3 cellular contexts compared by ENCODE assay signal in the genomic region with DNA sequence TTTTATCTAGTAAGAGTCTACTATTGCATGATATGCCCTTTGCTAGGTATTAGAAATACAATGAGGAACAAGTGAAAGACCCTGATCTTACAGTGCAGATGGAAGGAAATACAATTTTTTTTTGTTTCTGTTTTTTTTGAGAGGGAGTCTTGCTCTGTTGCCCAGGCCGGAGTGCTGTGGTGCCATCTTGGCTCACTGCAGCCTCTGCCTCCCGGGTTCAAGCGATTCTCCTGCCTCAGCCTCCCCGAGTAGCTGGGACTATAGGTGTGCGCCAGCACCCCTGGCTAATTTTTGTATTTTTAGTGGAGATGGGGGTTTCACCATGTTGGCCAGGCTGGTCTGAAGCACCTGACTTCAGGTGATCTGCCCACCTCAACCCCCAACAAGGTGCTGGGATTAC.
TF ChIP-seq lines count a peak whose summit lies in the region.

No MANE protein-coding gene starts in this region.

TF ChIP-seq in WTC11, 78 proteins besides CTCF, POLR2A, EP300 and RAD21:
- TF ChIP-seq ZNF121 (CRISPR knock-in tag; IDR thresholded peaks at IDR 0.05) = peak; percentile 68; the same call in 1 of the 2 replicates
TF ChIP-seq in WTC11: peak in this region for 1; not testable (repeated sequence) for 77.

TF ChIP-seq in K562, 482 proteins besides CTCF, POLR2A, EP300 and RAD21:
- 0 out of 2 replicates have a peak, but pooled peaks have one; percentile 20 for TF ChIP-seq RBFOX2 (IDR thresholded peaks at IDR 0.05; ENCODE audit: low read depth, low read length)
TF ChIP-seq in K562: peak in this region for 1; not testable (repeated sequence) for 481.

TF ChIP-seq in HepG2, 621 proteins besides CTCF, POLR2A, EP300 and RAD21:
- peak; percentile 43; the same call in 1 of the 2 replicates for TF ChIP-seq ZNF121 (CRISPR knock-in tag; IDR thresholded peaks at IDR 0.05)
